8 cellular contexts compared by ENCODE assay signal in the genomic region with DNA sequence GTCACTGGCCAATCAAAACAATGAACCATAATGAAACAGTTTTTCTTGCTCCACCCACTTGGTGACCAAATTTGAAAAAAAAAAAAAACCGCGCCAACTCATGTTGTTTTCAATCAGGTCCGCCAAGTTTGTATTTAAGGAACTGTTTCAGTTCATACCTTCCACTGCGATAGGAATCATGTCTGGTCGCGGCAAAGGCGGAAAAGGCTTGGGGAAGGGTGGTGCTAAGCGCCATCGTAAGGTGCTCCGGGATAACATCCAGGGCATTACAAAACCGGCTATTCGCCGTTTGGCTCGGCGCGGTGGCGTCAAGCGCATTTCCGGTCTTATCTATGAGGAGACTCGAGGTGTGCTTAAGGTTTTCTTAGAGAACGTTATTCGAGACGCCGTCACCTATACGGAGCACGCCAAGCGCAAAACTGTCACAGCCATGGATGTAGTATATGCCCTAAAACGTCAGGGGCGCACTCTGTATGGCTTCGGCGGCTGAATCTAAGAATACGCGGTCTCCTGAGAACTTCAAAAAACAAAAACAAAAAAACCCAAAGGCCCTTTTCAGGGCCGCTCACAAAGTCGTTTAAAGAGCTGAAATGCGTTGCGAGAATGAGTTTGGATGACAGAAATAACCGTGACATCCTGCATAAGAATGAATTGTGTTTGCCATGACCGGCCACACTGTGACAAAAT. TPM values are rescaled to one million over a fixed set of nuclear protein-coding genes. Genes with fewer than 3 reads are reported as not detected.
A peak's percentile ranks its signal among the peaks of the same experiment; 100 is the strongest.
DNase-seq lines count a peak whose midpoint lies in the region; TF ChIP-seq lines count a peak whose summit lies in the region.

No MANE protein-coding gene starts in this region.

- H3F3A ChIP-seq in GM23248 (ENCODE audit: insufficient read depth): peaks cover 30% of the 10 kb centered on the region
- peaks cover 35% of the 10 kb centered on the region for H3F3A ChIP-seq in neural progenitor cell (ENCODE audit: low read depth)

- no peaks in the 10 kb centered on the region for H3K9me3 ChIP-seq in GM23248 (ENCODE audit: low read depth)
- no peaks in the 10 kb centered on the region for H3K9me3 ChIP-seq in neural progenitor cell (ENCODE audit: low read depth)
- H3K9me3 ChIP-seq in stomach smooth muscle (ENCODE audit: control insufficient read depth in 2 of 2, low read length in 2 of 2): no peaks in the 10 kb centered on the region

- H3K27me3 ChIP-seq in GM23248 (replicated peaks; ENCODE audit: insufficient read depth) (no peaks in the 10 kb centered on the region), neural progenitor cell (no peaks in the 10 kb centered on the region), stomach smooth muscle (ENCODE audit: control insufficient read depth in 1 of 2, insufficient read depth in 2 of 2, low read length in 2 of 2) (no peaks in the 10 kb centered on the region)

- H2AFZ ChIP-seq in GM23248 (peak overlapping the region; percentile 86), neural progenitor cell (replicated peaks) (no peak overlapping the region)

- no peaks in the 10 kb centered on the region for H3K36me3 ChIP-seq in GM23248 (ENCODE audit: low read depth)
- H3K36me3 ChIP-seq in neural progenitor cell: no peaks in the 10 kb centered on the region
- H3K36me3 ChIP-seq in stomach smooth muscle (ENCODE audit: control insufficient read depth in 2 of 2, insufficient read depth in 2 of 2, low read length in 2 of 2): no peaks in the 10 kb centered on the region

- H3K4me2 ChIP-seq in GM23248 (ENCODE audit: unreplicated experiment) (peak overlapping the region; percentile 98), neural progenitor cell (peak overlapping the region; percentile 79)

- H3K79me2 ChIP-seq in GM23248 (ENCODE audit: insufficient read depth) (no peaks in the 10 kb centered on the region), neural progenitor cell (ENCODE audit: low read depth) (no peaks in the 10 kb centered on the region)

- no peaks in the 10 kb centered on the region for H4K20me1 ChIP-seq in GM23248 (ENCODE audit: insufficient read depth)
- H4K20me1 ChIP-seq in neural progenitor cell (ENCODE audit: low read depth): no peaks in the 10 kb centered on the region

- H3K4me1 ChIP-seq in GM23248 (ENCODE audit: insufficient read depth): peaks cover 22% of the 10 kb centered on the region
- H3K4me1 ChIP-seq in neural progenitor cell: peaks cover 13% of the 10 kb centered on the region
- peaks cover 3% of the 10 kb centered on the region for H3K4me1 ChIP-seq in stomach smooth muscle (ENCODE audit: control insufficient read depth, insufficient read depth, low read length)

- 1% methylated on average over 39 of the region's 39 CpGs for WGBS in GM23248 (ENCODE audit: low coverage in 1 of 2, low lambda C conversion rate in 2 of 2, missing lambda C conversion rate in 2 of 2), 2 experiments

- peak overlapping the region; percentile 88 for H3K4me3 Mint-ChIP-seq in neural progenitor cell

- DNase-seq in EH (ENCODE audit: low read depth) (peak; percentile 96), GM23248 (peak; percentile 92), SHP77 treated with DMSO at 0.1 percent for 48 hours (lab: John Stamatoyannopoulos, UW) (peak; percentile 90), activated gamma-delta T cell treated with Interleukin-2 at 50 U/mL for 16 hours (peak; percentile 87), foreskin fibroblast (peak; percentile 91 to 95), neural progenitor cell (ENCODE audit: low spot score) (peak; percentile 87)

- peaks cover 3% of the 10 kb centered on the region for H3K27me3 Mint-ChIP-seq in neural progenitor cell (ENCODE audit: insufficient read depth, low read depth)

- H3K4me3 ChIP-seq in GM23248 (peak overlapping the region; percentile 79), foreskin fibroblast (ENCODE audit: low read depth in 1 of 2, low read length in 2 of 2) (peak overlapping the region; percentile 53 to 87), neural progenitor cell (peak overlapping the region; percentile 52), stomach smooth muscle (ENCODE audit: low read length in 2 of 2) (peak overlapping the region; percentile 85 to 89)

- H3K9ac ChIP-seq in GM23248 (peak overlapping the region; percentile 76), neural progenitor cell (no peak overlapping the region), stomach smooth muscle (ENCODE audit: low read length in 2 of 2) (peak overlapping the region; percentile 80 to 87)

- in situ Hi-C loops in GM23248 (cut with MboI): loop anchor here (5.0 kb wide), 1 partner anchor 42 kb away; no protein-coding TSS in a partner anchor

- peaks cover 21% of the 10 kb centered on the region for H3K4me1 Mint-ChIP-seq in neural progenitor cell

- peaks cover 29% of the 10 kb centered on the region for H3K9me3 Mint-ChIP-seq in neural progenitor cell

- H3K9me2 ChIP-seq in GM23248 (ENCODE audit: insufficient read depth): no peaks in the 10 kb centered on the region

- H3K27ac ChIP-seq in GM23248 (peak overlapping the region; percentile 86), neural progenitor cell (peak overlapping the region; percentile 42), stomach smooth muscle (ENCODE audit: low read length) (peak overlapping the region; percentile 93)

- H3K27ac Mint-ChIP-seq in neural progenitor cell: peak overlapping the region; percentile 40

- peaks cover 5% of the 10 kb centered on the region for H3K36me3 Mint-ChIP-seq in neural progenitor cell

- TF ChIP-seq CTCF in LNCAP (IDR thresholded peaks at IDR 0.05): peak; percentile 36; the same call in 1 of the 2 replicates
- TF ChIP-seq CTCF in foreskin fibroblast (IDR thresholded peaks at IDR 0.05; ENCODE audit: low read depth, low read length): peak; percentile 28
- TF ChIP-seq CTCF in neural progenitor cell (IDR thresholded peaks at IDR 0.05): peak; percentile 53

RNA-seq across cellular contexts. Expression of gene HFE, which starts 16.7 kb away (rescaled TPM):
- 10.8 and 13.2 TPM in 2 replicates for total RNA-seq in GM23248 (2014; rRNA removed; shearing (Covaris generic))
- polyA plus RNA-seq in GM23248 (2016; fragmentation: Nextera tagmentation; extraction: Ambion mirVana): 8.6 and 10.6 TPM in 2 replicates
- total RNA-seq in neural progenitor cell (ENCODE audit: low replicate concordance): 0.43 and 1.5 TPM in 2 replicates

Comparison
In these comparisons a context has a peak if more than half of its experiments do, and no peak if none do; other contexts are left out.
1. Peak in every context shown above with its lines: DNase-seq, H3K4me3 ChIP-seq and H3K27ac ChIP-seq.
2. H3K27ac ChIP-seq: peak in every context shown above with its lines; median percentile 93 in stomach smooth muscle; 86 in GM23248; 42 in neural progenitor cell.